Comparison of ENCODE assay signal across 1 cellular context in genomic region chr18:49238433-49239042, GRCh38.
TF ChIP-seq lines count a peak whose summit lies in the region.

No MANE protein-coding gene starts in this region.

TF ChIP-seq in H1, 55 proteins besides CTCF, POLR2A, EP300 and RAD21 (continued from another document):
- TF ChIP-seq JUND (IDR thresholded peaks at IDR 0.05; ENCODE audit: low read length) (no peak), NANOG (IDR thresholded peaks at IDR 0.05; ENCODE audit: insufficient read depth, low read depth, low read length, poor library complexity, severe bottlenecking) (no peak), GTF2F1 (IDR thresholded peaks at IDR 0.05; ENCODE audit: borderline replicate concordance, low read depth, low read length) (no peak)
